In genomic region chr11:29530961-29531360, GRCh38 we compare ENCODE assay signal across 1 cellular context.
A peak's percentile ranks its signal among the peaks of the same experiment; 100 is the strongest.
TF ChIP-seq lines count a peak whose summit lies in the region.

No MANE protein-coding gene starts in this region.

TF ChIP-seq in HepG2, 621 proteins besides CTCF, POLR2A, EP300 and RAD21 (continued from another document):
- TF ChIP-seq ATF7-NPFF (CRISPR knock-in tag; IDR thresholded peaks at IDR 0.05; ENCODE audit: low read depth) (no peak), MAX (IDR thresholded peaks at IDR 0.05) (no peak), NFATC3 (CRISPR knock-in tag; IDR thresholded peaks at IDR 0.05) (no peak), ISX (CRISPR knock-in tag; conservative IDR thresholded peaks at IDR 0.05) (no peak), SUZ12 (IDR thresholded peaks at IDR 0.05; ENCODE audit: low read depth, low read length) (no peak), MAFF (IDR thresholded peaks at IDR 0.05; ENCODE audit: low read depth, low read length) (peak; percentile 69)
